In genomic region chr19:46955114-46955812, GRCh38 we compare ENCODE assay signal across 8 cellular contexts.
DNase-seq lines count a peak whose midpoint lies in the region; ATAC-seq, FAIRE-seq and TF ChIP-seq lines count a peak whose summit lies in the region.

No MANE protein-coding gene starts in this region.

- H3K4me1 ChIP-seq in adrenal gland (replicated peaks in 1 of 2) (peaks cover 0 to 41% of the 10 kb centered on the region in 2 donors), mucosa of descending colon (ENCODE audit: low read depth) (peaks cover 40% of the 10 kb centered on the region)

- peak overlapping the region in 1 of 4 donors; percentile 34 for H3K4me3 ChIP-seq in adrenal gland
- no peak overlapping the region for H3K4me3 ChIP-seq in mucosa of descending colon

- H3K9me3 ChIP-seq in adrenal gland (replicated peaks in 1 of 3) (no peaks in the 10 kb centered on the region), mucosa of descending colon (no peaks in the 10 kb centered on the region)

- WGBS in adrenal gland, 4 donors = 35 to 54% (median 45%) methylated on average over 9 of the region's 9 CpGs

- H3K36me3 ChIP-seq in adrenal gland (replicated peaks in 1 of 2) = no peaks in the 10 kb centered on the region
- no peaks in the 10 kb centered on the region for H3K36me3 ChIP-seq in mucosa of descending colon (ENCODE audit: low read depth)

- H3K27me3 ChIP-seq in adrenal gland = no peaks in the 10 kb centered on the region

- H3K27ac ChIP-seq in adrenal gland = peak overlapping the region in 3 of 5 donors; percentile 34 to 67 (median 65)

- FAIRE-seq in GM12892 (lab: Jason Lieb, UNC) (peak; percentile 74), HTR-8/SVneo (lab: Jason Lieb, UNC) (no peak)

- intact Hi-C loops in adrenal gland (cut with DNase I) = no loop called here
- intact Hi-C loops in mucosa of descending colon (cut with DNase I, micrococcal nuclease) = no loop called here

- no peak for DNase-seq in GM12892 (ENCODE audit: insufficient read length)
- no peak for DNase-seq in adrenal gland
- peak in 1 of 3 donors; percentile 33 for DNase-seq in mucosa of descending colon
- no peak for DNase-seq in NCI-H82 treated with DMSO at 0.1 percent for 48 hours (lab: John Stamatoyannopoulos, UW; ENCODE audit: unreplicated experiment)
- DNase-seq in putamen (ENCODE audit: low spot score) = no peak
- DNase-seq in D341Med (ENCODE audit: low spot score) = no peak
- DNase-seq in HTR-8/SVneo (ENCODE audit: insufficient read length, low spot score) = no peak

- ATAC-seq in mucosa of descending colon = peak; percentile 48

- TF ChIP-seq CTCF in adrenal gland (IDR thresholded peaks at IDR 0.05) (no peak), mucosa of descending colon (IDR thresholded peaks at IDR 0.05) (no peak)

- TF ChIP-seq POLR2A in GM12892 (IDR thresholded peaks at IDR 0.05; ENCODE audit: low read depth, low read length) = no peak
- TF ChIP-seq POLR2A in adrenal gland (IDR thresholded peaks at IDR 0.05) = no peak

TF ChIP-seq in PFSK-1, 5 proteins besides CTCF, POLR2A, EP300 and RAD21:
- TF ChIP-seq FOXP2 (optimal IDR thresholded peaks at IDR 0.05; ENCODE audit: borderline replicate concordance, extremely low read depth, extremely low read length, insufficient read depth) (no peak), REST (IDR thresholded peaks at IDR 0.05; ENCODE audit: insufficient read depth in 1 of 2, low read depth in 2 of 2, low read length in 2 of 2) (no peak), TAF1 (IDR thresholded peaks at IDR 0.05; ENCODE audit: borderline replicate concordance, insufficient read depth, low read length) (no peak), POLR2AphosphoS5 (IDR thresholded peaks at IDR 0.05; ENCODE audit: low read depth, low read length) (no peak), SIN3A (IDR thresholded peaks at IDR 0.05; ENCODE audit: borderline replicate concordance, insufficient read depth, low read length) (0 out of 2 replicates have a peak, but pooled peaks have one; percentile 84)
